In the genomic region with DNA sequence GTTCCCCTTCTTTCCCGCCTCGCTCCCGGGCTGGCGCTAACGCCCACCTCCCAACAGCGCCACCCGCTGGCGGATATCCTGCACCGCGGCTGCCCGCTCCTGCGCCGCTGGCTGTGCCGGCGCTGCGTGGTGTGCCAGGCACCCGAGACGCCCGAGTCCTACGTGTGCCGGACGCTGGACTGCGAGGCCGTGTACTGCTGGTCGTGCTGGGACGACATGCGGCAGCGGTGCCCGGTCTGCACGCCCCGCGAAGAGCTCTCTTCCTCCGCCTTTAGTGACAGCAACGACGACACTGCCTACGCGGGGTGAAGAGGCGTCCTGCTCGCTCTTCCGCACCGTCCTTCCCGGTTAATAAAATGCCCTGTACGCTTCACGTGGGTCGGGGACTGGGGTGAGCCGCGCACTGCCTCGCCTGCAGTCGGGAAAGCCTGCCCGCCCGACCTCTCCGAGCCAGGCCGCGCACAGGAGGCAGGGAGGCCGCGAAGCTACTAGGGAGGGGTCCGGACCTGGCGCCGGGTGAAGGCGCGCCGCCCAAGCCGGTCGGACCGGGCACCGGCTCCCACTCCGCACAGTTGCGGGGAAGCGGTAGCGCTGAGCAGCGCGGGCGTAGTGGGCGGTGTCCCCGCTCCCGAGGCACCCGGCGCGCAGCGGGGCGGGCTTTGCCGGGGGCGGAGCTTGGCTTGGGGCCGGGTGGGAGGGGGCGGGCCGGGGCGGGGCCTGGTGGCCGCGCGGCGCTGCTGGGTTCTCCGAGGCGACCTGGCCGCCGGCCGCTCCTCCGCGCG, we compare ENCODE assay signal across 1 cellular context.
TF ChIP-seq lines count a peak whose summit lies in the region.

A gene with protein sequence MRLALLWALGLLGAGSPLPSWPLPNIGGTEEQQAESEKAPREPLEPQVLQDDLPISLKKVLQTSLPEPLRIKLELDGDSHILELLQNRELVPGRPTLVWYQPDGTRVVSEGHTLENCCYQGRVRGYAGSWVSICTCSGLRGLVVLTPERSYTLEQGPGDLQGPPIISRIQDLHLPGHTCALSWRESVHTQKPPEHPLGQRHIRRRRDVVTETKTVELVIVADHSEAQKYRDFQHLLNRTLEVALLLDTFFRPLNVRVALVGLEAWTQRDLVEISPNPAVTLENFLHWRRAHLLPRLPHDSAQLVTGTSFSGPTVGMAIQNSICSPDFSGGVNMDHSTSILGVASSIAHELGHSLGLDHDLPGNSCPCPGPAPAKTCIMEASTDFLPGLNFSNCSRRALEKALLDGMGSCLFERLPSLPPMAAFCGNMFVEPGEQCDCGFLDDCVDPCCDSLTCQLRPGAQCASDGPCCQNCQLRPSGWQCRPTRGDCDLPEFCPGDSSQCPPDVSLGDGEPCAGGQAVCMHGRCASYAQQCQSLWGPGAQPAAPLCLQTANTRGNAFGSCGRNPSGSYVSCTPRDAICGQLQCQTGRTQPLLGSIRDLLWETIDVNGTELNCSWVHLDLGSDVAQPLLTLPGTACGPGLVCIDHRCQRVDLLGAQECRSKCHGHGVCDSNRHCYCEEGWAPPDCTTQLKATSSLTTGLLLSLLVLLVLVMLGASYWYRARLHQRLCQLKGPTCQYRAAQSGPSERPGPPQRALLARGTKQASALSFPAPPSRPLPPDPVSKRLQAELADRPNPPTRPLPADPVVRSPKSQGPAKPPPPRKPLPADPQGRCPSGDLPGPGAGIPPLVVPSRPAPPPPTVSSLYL (plus strand): TSS at position 757 of the 782 bp plus-strand sequence. CDS start 71 bp downstream, outside the sequence.

TF ChIP-seq in HepG2, 621 proteins besides CTCF, POLR2A, EP300 and RAD21 (continued from another document and continues in another):
- TF ChIP-seq, protein P1, sequence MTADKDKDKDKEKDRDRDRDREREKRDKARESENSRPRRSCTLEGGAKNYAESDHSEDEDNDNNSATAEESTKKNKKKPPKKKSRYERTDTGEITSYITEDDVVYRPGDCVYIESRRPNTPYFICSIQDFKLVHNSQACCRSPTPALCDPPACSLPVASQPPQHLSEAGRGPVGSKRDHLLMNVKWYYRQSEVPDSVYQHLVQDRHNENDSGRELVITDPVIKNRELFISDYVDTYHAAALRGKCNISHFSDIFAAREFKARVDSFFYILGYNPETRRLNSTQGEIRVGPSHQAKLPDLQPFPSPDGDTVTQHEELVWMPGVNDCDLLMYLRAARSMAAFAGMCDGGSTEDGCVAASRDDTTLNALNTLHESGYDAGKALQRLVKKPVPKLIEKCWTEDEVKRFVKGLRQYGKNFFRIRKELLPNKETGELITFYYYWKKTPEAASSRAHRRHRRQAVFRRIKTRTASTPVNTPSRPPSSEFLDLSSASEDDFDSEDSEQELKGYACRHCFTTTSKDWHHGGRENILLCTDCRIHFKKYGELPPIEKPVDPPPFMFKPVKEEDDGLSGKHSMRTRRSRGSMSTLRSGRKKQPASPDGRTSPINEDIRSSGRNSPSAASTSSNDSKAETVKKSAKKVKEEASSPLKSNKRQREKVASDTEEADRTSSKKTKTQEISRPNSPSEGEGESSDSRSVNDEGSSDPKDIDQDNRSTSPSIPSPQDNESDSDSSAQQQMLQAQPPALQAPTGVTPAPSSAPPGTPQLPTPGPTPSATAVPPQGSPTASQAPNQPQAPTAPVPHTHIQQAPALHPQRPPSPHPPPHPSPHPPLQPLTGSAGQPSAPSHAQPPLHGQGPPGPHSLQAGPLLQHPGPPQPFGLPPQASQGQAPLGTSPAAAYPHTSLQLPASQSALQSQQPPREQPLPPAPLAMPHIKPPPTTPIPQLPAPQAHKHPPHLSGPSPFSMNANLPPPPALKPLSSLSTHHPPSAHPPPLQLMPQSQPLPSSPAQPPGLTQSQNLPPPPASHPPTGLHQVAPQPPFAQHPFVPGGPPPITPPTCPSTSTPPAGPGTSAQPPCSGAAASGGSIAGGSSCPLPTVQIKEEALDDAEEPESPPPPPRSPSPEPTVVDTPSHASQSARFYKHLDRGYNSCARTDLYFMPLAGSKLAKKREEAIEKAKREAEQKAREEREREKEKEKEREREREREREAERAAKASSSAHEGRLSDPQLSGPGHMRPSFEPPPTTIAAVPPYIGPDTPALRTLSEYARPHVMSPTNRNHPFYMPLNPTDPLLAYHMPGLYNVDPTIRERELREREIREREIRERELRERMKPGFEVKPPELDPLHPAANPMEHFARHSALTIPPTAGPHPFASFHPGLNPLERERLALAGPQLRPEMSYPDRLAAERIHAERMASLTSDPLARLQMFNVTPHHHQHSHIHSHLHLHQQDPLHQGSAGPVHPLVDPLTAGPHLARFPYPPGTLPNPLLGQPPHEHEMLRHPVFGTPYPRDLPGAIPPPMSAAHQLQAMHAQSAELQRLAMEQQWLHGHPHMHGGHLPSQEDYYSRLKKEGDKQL (CRISPR knock-in tag; IDR thresholded peaks at IDR 0.05; ENCODE audit: low read depth), result 0 out of 2 replicates have a peak, but pooled peaks have one; percentile 39
- 0 out of 2 replicates have a peak, but pooled peaks have one; percentile 46 for TF ChIP-seq ZNF30 (CRISPR knock-in tag; IDR thresholded peaks at IDR 0.05)
- peak; percentile 11; the same call in 1 of the 2 replicates for TF ChIP-seq GPN1 (CRISPR knock-in tag; IDR thresholded peaks at IDR 0.05; ENCODE audit: borderline replicate concordance)
- peak; percentile 93; the same call in 1 of the 2 replicates for TF ChIP-seq KDM3A (CRISPR knock-in tag; IDR thresholded peaks at IDR 0.05; ENCODE audit: low read depth)
- peak; percentile 25; the same call in 1 of the 2 replicates for TF ChIP-seq SALL2 (CRISPR knock-in tag; IDR thresholded peaks at IDR 0.05)
- no peak; the same call in 1 of the 2 replicates for TF ChIP-seq HMG20A (CRISPR knock-in tag; IDR thresholded peaks at IDR 0.05; ENCODE audit: borderline replicate concordance)
- TF ChIP-seq, protein P2, sequence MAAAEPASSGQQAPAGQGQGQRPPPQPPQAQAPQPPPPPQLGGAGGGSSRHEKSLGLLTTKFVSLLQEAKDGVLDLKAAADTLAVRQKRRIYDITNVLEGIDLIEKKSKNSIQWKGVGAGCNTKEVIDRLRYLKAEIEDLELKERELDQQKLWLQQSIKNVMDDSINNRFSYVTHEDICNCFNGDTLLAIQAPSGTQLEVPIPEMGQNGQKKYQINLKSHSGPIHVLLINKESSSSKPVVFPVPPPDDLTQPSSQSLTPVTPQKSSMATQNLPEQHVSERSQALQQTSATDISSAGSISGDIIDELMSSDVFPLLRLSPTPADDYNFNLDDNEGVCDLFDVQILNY (CRISPR knock-in tag; conservative IDR thresholded peaks at IDR 0.05), result peak; percentile 94
- TF ChIP-seq ZNF557 (CRISPR knock-in tag; IDR thresholded peaks at IDR 0.05), result no peak
- TF ChIP-seq ELF3 (CRISPR knock-in tag; IDR thresholded peaks at IDR 0.05), result peak; percentile 72
- TF ChIP-seq NFIC (IDR thresholded peaks at IDR 0.05; ENCODE audit: low read length), result no peak
- TF ChIP-seq, protein P3, sequence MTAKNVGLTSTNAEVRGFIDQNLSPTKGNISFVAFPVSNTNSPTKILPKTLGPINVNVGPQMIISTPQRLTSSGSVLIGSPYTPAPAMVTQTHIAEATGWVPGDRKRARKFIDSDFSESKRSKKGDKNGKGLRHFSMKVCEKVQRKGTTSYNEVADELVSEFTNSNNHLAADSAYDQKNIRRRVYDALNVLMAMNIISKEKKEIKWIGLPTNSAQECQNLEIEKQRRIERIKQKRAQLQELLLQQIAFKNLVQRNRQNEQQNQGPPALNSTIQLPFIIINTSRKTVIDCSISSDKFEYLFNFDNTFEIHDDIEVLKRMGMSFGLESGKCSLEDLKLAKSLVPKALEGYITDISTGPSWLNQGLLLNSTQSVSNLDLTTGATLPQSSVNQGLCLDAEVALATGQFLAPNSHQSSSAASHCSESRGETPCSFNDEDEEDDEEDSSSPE (CRISPR knock-in tag; IDR thresholded peaks at IDR 0.05), result peak; percentile 97
- TF ChIP-seq, protein P4, sequence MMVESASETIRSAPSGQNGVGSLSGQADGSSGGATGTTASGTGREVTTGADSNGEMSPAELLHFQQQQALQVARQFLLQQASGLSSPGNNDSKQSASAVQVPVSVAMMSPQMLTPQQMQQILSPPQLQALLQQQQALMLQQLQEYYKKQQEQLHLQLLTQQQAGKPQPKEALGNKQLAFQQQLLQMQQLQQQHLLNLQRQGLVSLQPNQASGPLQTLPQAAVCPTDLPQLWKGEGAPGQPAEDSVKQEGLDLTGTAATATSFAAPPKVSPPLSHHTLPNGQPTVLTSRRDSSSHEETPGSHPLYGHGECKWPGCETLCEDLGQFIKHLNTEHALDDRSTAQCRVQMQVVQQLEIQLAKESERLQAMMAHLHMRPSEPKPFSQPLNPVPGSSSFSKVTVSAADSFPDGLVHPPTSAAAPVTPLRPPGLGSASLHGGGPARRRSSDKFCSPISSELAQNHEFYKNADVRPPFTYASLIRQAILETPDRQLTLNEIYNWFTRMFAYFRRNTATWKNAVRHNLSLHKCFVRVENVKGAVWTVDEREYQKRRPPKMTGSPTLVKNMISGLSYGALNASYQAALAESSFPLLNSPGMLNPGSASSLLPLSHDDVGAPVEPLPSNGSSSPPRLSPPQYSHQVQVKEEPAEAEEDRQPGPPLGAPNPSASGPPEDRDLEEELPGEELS (CRISPR knock-in tag; IDR thresholded peaks at IDR 0.05), result peak; percentile 35; the same call in 1 of the 2 replicates
- no peak for TF ChIP-seq TAF15 (IDR thresholded peaks at IDR 0.05; ENCODE audit: low read depth, low read length, poor library complexity, severe bottlenecking)
- peak; percentile 52; the same call in 1 of the 2 replicates for TF ChIP-seq TAF1 (CRISPR knock-in tag; IDR thresholded peaks at IDR 0.05)
- TF ChIP-seq ZNF678 (CRISPR knock-in tag; IDR thresholded peaks at IDR 0.05), result no peak
- TF ChIP-seq MXD4 (CRISPR knock-in tag; IDR thresholded peaks at IDR 0.05), result peak; percentile 64
- TF ChIP-seq JARID2 (CRISPR knock-in tag; IDR thresholded peaks at IDR 0.05; ENCODE audit: insufficient replicate concordance), result no peak
- peak; percentile 63 for TF ChIP-seq ETV5 (CRISPR knock-in tag; IDR thresholded peaks at IDR 0.05; ENCODE audit: borderline replicate concordance)
- TF ChIP-seq, protein P5, sequence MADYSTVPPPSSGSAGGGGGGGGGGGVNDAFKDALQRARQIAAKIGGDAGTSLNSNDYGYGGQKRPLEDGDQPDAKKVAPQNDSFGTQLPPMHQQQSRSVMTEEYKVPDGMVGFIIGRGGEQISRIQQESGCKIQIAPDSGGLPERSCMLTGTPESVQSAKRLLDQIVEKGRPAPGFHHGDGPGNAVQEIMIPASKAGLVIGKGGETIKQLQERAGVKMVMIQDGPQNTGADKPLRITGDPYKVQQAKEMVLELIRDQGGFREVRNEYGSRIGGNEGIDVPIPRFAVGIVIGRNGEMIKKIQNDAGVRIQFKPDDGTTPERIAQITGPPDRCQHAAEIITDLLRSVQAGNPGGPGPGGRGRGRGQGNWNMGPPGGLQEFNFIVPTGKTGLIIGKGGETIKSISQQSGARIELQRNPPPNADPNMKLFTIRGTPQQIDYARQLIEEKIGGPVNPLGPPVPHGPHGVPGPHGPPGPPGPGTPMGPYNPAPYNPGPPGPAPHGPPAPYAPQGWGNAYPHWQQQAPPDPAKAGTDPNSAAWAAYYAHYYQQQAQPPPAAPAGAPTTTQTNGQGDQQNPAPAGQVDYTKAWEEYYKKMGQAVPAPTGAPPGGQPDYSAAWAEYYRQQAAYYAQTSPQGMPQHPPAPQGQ (CRISPR knock-in tag; IDR thresholded peaks at IDR 0.05; ENCODE audit: borderline replicate concordance), result no peak
- TF ChIP-seq PAF1 (CRISPR knock-in tag; IDR thresholded peaks at IDR 0.05), result no peak
- TF ChIP-seq ZNF780A (CRISPR knock-in tag; IDR thresholded peaks at IDR 0.05), result no peak; the same call in 1 of the 2 replicates
- TF ChIP-seq BRD4 (CRISPR knock-in tag; IDR thresholded peaks at IDR 0.05), result peak; percentile 77; the same call in 1 of the 2 replicates
- no peak for TF ChIP-seq NKX3-1 (CRISPR knock-in tag; IDR thresholded peaks at IDR 0.05)
- TF ChIP-seq, protein P6, sequence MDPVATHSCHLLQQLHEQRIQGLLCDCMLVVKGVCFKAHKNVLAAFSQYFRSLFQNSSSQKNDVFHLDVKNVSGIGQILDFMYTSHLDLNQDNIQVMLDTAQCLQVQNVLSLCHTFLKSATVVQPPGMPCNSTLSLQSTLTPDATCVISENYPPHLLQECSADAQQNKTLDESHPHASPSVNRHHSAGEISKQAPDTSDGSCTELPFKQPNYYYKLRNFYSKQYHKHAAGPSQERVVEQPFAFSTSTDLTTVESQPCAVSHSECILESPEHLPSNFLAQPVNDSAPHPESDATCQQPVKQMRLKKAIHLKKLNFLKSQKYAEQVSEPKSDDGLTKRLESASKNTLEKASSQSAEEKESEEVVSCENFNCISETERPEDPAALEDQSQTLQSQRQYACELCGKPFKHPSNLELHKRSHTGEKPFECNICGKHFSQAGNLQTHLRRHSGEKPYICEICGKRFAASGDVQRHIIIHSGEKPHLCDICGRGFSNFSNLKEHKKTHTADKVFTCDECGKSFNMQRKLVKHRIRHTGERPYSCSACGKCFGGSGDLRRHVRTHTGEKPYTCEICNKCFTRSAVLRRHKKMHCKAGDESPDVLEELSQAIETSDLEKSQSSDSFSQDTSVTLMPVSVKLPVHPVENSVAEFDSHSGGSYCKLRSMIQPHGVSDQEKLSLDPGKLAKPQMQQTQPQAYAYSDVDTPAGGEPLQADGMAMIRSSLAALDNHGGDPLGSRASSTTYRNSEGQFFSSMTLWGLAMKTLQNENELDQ (CRISPR knock-in tag; IDR thresholded peaks at IDR 0.05; ENCODE audit: borderline replicate concordance), result no peak
- no peak for TF ChIP-seq CC2D1A (CRISPR knock-in tag; IDR thresholded peaks at IDR 0.05)
- no peak for TF ChIP-seq SRSF1 (optimal IDR thresholded peaks at IDR 0.05; ENCODE audit: low read depth, low read length)
- TF ChIP-seq ZBTB42 (CRISPR knock-in tag; IDR thresholded peaks at IDR 0.05), result peak; percentile 60; the same call in 1 of the 2 replicates
- peak; percentile 26; the same call in 1 of the 2 replicates for TF ChIP-seq ZSCAN25 (CRISPR knock-in tag; IDR thresholded peaks at IDR 0.05)
- no peak; the same call in 1 of the 2 replicates for TF ChIP-seq RFXANK (CRISPR knock-in tag; IDR thresholded peaks at IDR 0.05)
- TF ChIP-seq ZNF101 (CRISPR knock-in tag; IDR thresholded peaks at IDR 0.05; ENCODE audit: borderline replicate concordance, low read depth), result no peak
- TF ChIP-seq ZBTB38 (CRISPR knock-in tag; IDR thresholded peaks at IDR 0.05), result peak; percentile 55; the same call in 1 of the 2 replicates
- TF ChIP-seq, protein P7, sequence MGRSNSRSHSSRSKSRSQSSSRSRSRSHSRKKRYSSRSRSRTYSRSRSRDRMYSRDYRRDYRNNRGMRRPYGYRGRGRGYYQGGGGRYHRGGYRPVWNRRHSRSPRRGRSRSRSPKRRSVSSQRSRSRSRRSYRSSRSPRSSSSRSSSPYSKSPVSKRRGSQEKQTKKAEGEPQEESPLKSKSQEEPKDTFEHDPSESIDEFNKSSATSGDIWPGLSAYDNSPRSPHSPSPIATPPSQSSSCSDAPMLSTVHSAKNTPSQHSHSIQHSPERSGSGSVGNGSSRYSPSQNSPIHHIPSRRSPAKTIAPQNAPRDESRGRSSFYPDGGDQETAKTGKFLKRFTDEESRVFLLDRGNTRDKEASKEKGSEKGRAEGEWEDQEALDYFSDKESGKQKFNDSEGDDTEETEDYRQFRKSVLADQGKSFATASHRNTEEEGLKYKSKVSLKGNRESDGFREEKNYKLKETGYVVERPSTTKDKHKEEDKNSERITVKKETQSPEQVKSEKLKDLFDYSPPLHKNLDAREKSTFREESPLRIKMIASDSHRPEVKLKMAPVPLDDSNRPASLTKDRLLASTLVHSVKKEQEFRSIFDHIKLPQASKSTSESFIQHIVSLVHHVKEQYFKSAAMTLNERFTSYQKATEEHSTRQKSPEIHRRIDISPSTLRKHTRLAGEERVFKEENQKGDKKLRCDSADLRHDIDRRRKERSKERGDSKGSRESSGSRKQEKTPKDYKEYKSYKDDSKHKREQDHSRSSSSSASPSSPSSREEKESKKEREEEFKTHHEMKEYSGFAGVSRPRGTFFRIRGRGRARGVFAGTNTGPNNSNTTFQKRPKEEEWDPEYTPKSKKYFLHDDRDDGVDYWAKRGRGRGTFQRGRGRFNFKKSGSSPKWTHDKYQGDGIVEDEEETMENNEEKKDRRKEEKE (IDR thresholded peaks at IDR 0.05), result no peak
- peak; percentile 89 for TF ChIP-seq FOXC1 (CRISPR knock-in tag; IDR thresholded peaks at IDR 0.05; ENCODE audit: borderline replicate concordance)
- no peak for TF ChIP-seq ZNF570 (CRISPR knock-in tag; IDR thresholded peaks at IDR 0.05; ENCODE audit: borderline replicate concordance)
- 0 out of 2 replicates have a peak, but pooled peaks have one; percentile 77 for TF ChIP-seq ZNF564 (CRISPR knock-in tag; IDR thresholded peaks at IDR 0.05)
